Comparison of ENCODE assay signal across 14 cellular contexts in the genomic region with DNA sequence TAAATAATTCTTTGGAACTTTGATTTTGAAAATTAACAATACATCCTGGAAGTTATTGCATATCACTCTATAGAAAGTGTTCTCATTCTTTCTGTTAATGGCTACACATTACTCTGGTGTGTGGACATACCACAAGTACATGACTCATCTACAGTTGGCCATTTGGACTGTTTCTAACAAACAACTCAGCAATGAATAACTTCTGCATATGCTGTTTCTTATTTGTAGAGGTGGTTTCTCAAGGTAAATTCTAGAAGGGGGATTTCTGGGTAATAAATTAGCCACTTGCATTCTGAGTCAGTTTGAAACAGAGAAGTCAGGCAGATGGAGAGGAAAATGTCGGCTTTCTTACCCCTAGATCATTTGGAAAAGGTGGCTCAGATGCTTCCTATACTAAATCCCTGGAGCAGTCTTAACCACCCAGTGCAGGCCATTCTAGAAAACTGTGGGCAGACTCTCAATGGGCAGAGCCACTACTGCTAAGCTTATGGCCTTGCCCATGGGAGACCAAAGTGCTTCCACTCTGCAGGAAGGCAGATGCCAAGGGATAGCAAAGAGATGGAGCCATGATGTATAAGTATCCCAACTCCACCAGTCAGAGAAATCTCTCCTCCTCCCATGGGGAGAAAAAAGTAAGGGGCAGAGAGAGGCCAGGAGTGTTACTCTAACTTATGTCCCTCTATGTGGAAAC.
DNase-seq lines count a peak whose midpoint lies in the region; ATAC-seq and TF ChIP-seq lines count a peak whose summit lies in the region.
"Had no signal": no experiment of that assay in that cellular context is flagged by ENCODE, and none has a peak within 500 bp of the region (broad histone marks: within the 10 kb centered on the region; RNA-seq: fewer than 3 reads in every experiment).

No MANE protein-coding gene starts in this region.

- ATAC-seq in GM18873 (IDR thresholded peaks at IDR 0.05; ENCODE audit: low FRiP score, unreplicated experiment), result peak; percentile 91
- peak; percentile 93 for ATAC-seq in HG02588 (IDR thresholded peaks at IDR 0.05; ENCODE audit: unreplicated experiment)
- peak; percentile 71 for ATAC-seq in HG03558 (IDR thresholded peaks at IDR 0.05; ENCODE audit: extremely low read depth, unreplicated experiment)
- ATAC-seq: activated naive CD8-positive, alpha-beta T cell treated with anti-CD3 and anti-CD28 coated beads, Interleukin-2, amount 50 U/mL, for 24 hours; right lobe of liver had no signal

- H3K36me3 ChIP-seq in kidney epithelial cell (ENCODE audit: control insufficient read depth, insufficient read depth, low read length) (no peaks in the 10 kb centered on the region), WERI-Rb-1 (no peaks in the 10 kb centered on the region)
- H3K36me3 ChIP-seq: right lobe of liver had no signal

- no peak overlapping the region for H3K4me3 ChIP-seq in kidney epithelial cell (ENCODE audit: low read depth, low read length)
- H3K4me3 ChIP-seq in WERI-Rb-1 (ENCODE audit: low read depth, low read length), result no peak overlapping the region
- H3K4me3 ChIP-seq: right lobe of liver had no signal

- H3K27me3 ChIP-seq in kidney epithelial cell (ENCODE audit: control insufficient read depth, insufficient read depth, low read length) (no peaks in the 10 kb centered on the region), WERI-Rb-1 (ENCODE audit: insufficient read depth, low read depth, severe bottlenecking) (no peaks in the 10 kb centered on the region)
- H3K27me3 ChIP-seq: right lobe of liver had no signal

- H3K27ac ChIP-seq in WERI-Rb-1, result no peak overlapping the region
- H3K27ac ChIP-seq: right lobe of liver had no signal

- DNase-seq in kidney epithelial cell (ENCODE audit: low read depth) (peak; percentile 38), dermis blood vessel endothelial cell (no peak), WERI-Rb-1 (no peak), Ammon's horn (ENCODE audit: low spot score) (no peak), T1000 (lab: John Stamatoyannopoulos, UW) (no peak)
- DNase-seq: activated CD8-positive, alpha-beta memory T cell treated with anti-CD3 and anti-CD28 coated beads, Interleukin-2, amount 50 U/mL, for 48 hours; activated naive CD8-positive, alpha-beta T cell treated with anti-CD3 and anti-CD28 coated beads, Interleukin-2, amount 50 U/mL, for 24 hours; GOT3; NCI-H1092; NCI-H510A treated with DMSO at 0.1 percent for 48 hours; right lobe of liver had no signal

- no peaks in the 10 kb centered on the region for H3K9me3 ChIP-seq in WERI-Rb-1 (ENCODE audit: severe bottlenecking)
- H3K9me3 ChIP-seq: right lobe of liver had no signal

- TF ChIP-seq CTCF in kidney epithelial cell (IDR thresholded peaks at IDR 0.05; ENCODE audit: insufficient read depth, low read length, poor library complexity, severe bottlenecking) (no peak), WERI-Rb-1 (IDR thresholded peaks at IDR 0.05; ENCODE audit: low read depth, low read length) (no peak)
